ENCODE assay signal across 8 cellular contexts in the genomic region with DNA sequence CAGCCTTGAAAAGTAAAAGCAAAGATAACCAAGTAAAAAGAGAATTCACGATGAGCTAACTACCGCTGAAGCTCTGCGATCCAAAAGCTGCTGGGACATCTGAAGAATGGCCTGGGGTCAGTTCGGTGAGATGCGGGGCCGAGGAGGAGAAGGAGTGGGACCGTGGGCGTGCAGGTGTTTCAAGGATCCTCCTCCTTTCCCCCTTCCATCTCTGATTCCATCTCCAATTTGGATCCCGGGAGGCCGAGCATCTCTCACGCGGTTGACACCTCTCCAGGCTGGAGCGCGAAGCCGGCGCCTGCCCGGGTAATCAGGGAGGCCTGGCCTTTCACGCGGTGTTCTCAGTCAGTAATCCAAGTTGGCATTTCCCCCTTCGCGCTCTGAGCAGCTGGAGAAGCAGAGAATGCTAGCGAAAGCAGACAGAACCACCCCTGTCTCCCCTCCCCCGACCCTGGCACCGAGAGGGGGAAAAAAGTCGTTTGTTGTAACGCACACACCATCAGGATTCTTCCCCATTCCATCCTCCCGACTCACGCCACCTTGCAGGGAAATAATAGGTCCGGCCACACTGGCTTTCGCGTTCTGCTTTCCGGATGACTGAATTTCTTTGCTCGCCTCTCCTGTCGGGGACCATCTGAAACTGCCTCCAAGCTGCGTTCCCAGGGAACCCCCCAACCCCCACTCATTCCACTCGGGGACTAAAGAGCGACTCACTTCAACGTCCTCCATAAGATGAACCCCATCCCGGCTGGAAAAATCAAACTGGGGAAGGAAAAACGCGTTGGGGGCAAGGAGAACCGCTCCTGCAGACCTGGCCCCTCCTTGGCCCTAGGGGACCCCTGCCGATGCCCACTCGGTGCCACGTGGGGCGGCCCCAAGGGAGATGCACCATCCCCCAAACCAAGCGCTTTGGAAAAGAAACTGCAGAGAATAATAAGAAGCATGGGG. TPM values are rescaled to one million over a fixed set of nuclear protein-coding genes. Genes with fewer than 3 reads are reported as not detected.
A peak's percentile ranks its signal among the peaks of the same experiment; 100 is the strongest.
DNase-seq lines count a peak whose midpoint lies in the region; ATAC-seq and TF ChIP-seq lines count a peak whose summit lies in the region.

No MANE protein-coding gene starts in this region.

- H3K4me2 ChIP-seq in fibroblast of lung (ENCODE audit: extremely low read depth, insufficient read depth, low read length): peak overlapping the region; percentile 59

- H3K27ac ChIP-seq in RWPE2 (ENCODE audit: poor library complexity, severe bottlenecking) (no peak overlapping the region), fibroblast of lung (ENCODE audit: insufficient read depth, low read length) (no peak overlapping the region), Peyer's patch (no peak overlapping the region)

- CTCF ChIA-PET in activated CD4-positive, alpha-beta T cell treated with anti-CD3 and anti-CD28 coated beads for 36 hours (lab: Charles Lee): interaction anchor here (0.7 to 4.8 kb wide), 6 partner anchors 10 to 182 kb away, joined by 3 to 30 read pairs (median 3); no protein-coding TSS in a partner anchor

- POLR2A ChIA-PET in activated CD4-positive, alpha-beta T cell treated with anti-CD3 and anti-CD28 coated beads for 36 hours (lab: Charles Lee): interaction anchor here (1.2 to 1.4 kb wide), 2 partner anchors 13 to 223 kb away, joined by 3 to 5 read pairs; partner anchors contain the start of gene TIFA

- H3K4me1 ChIP-seq in RWPE2 (ENCODE audit: insufficient read depth, poor library complexity, severe bottlenecking) (peaks cover 7% of the 10 kb centered on the region), fibroblast of lung (ENCODE audit: control insufficient read depth, extremely low read depth, insufficient read depth, low read length) (no peaks in the 10 kb centered on the region), Peyer's patch (peaks cover 0 to 31% (median 7%) of the 10 kb centered on the region in 4 donors)

- peaks cover 31% of the 10 kb centered on the region for H3K4me1 Mint-ChIP-seq in activated CD4-positive, alpha-beta T cell treated with anti-CD3 and anti-CD28 coated beads for 36 hours
- H3K4me1 Mint-ChIP-seq in stimulated activated naive B cell treated with anti-CD40 and anti-IgM and Interleukin-4, amounts not matched to agents 10 μg/mL and 1 μg/mL and 100 μg/mL, for 72 hours: peaks cover 30 to 42% of the 10 kb centered on the region in 2 donors

- H4K20me1 ChIP-seq in fibroblast of lung (ENCODE audit: control insufficient read depth, extremely low read depth, insufficient read depth, low read length): no peaks in the 10 kb centered on the region

- peak; percentile 18 for DNase-seq in activated CD4-positive, alpha-beta T cell treated with anti-CD3 and anti-CD28 coated beads for 36 hours
- DNase-seq in activated CD4-positive, alpha-beta T cell treated with anti-CD3 and anti-CD28 coated beads for 4 hours: no peak
- no peak for DNase-seq in RWPE2 (ENCODE audit: low spot score)
- DNase-seq in fibroblast of lung (ENCODE audit: low read depth in 2 of 2): peak in 1 of 2 donors; percentile 19
- no peak for DNase-seq in stimulated activated naive B cell treated with anti-CD40 and anti-IgM and Interleukin-4, amounts not matched to agents 10 μg/mL and 1 μg/mL and 100 μg/mL, for 72 hours
- DNase-seq in Peyer's patch: no peak
- DNase-seq in omental fat pad (ENCODE audit: low spot score): no peak

- H3K36me3 Mint-ChIP-seq in activated CD4-positive, alpha-beta T cell treated with anti-CD3 and anti-CD28 coated beads for 36 hours (ENCODE audit: low read depth): no peaks in the 10 kb centered on the region
- peaks cover 0 to 7% of the 10 kb centered on the region in 2 donors for H3K36me3 Mint-ChIP-seq in stimulated activated naive B cell treated with anti-CD40 and anti-IgM and Interleukin-4, amounts not matched to agents 10 μg/mL and 1 μg/mL and 100 μg/mL, for 72 hours

- H3K27me3 Mint-ChIP-seq in activated CD4-positive, alpha-beta T cell treated with anti-CD3 and anti-CD28 coated beads for 36 hours: peaks cover 75% of the 10 kb centered on the region
- peaks cover 62 to 83% of the 10 kb centered on the region in 2 donors for H3K27me3 Mint-ChIP-seq in stimulated activated naive B cell treated with anti-CD40 and anti-IgM and Interleukin-4, amounts not matched to agents 10 μg/mL and 1 μg/mL and 100 μg/mL, for 72 hours

- no peak for ATAC-seq in activated CD4-positive, alpha-beta T cell treated with anti-CD3 and anti-CD28 coated beads for 36 hours
- ATAC-seq in RWPE2 (ENCODE audit: low read depth) (peak; percentile 54; the same call in 2 of the 3 replicates), GM18909 (IDR thresholded peaks at IDR 0.05; ENCODE audit: poor library complexity, unreplicated experiment) (no peak), omental fat pad (ENCODE audit: low FRiP score) (no peak)
- ATAC-seq in stimulated activated naive B cell treated with anti-CD40 and anti-IgM and Interleukin-4, amounts not matched to agents 10 μg/mL and 1 μg/mL and 100 μg/mL, for 72 hours (replicated peaks): peak in 1 of 2 donors; percentile 29

- H3K4me3 ChIP-seq in RWPE2 (ENCODE audit: severe bottlenecking) (no peak overlapping the region), fibroblast of lung (replicated peaks in 1 of 4; ENCODE audit: control extremely low read depth in 1 of 4, insufficient read depth in 1 of 4, low read depth in 3 of 4, low read length in 4 of 4) (peak overlapping the region in 1 of 4 experiments; percentile 27), Peyer's patch (peak overlapping the region in 1 of 4 donors; percentile 6)

- peaks cover 5% of the 10 kb centered on the region for H3K9me3 Mint-ChIP-seq in activated CD4-positive, alpha-beta T cell treated with anti-CD3 and anti-CD28 coated beads for 36 hours (ENCODE audit: low read depth)
- peaks cover 0 to 6% of the 10 kb centered on the region in 2 donors for H3K9me3 Mint-ChIP-seq in stimulated activated naive B cell treated with anti-CD40 and anti-IgM and Interleukin-4, amounts not matched to agents 10 μg/mL and 1 μg/mL and 100 μg/mL, for 72 hours

- no peak overlapping the region for H2AFZ ChIP-seq in fibroblast of lung (ENCODE audit: low read length)

- peak overlapping the region; percentile 40 for H3K4me3 Mint-ChIP-seq in activated CD4-positive, alpha-beta T cell treated with anti-CD3 and anti-CD28 coated beads for 36 hours
- H3K4me3 Mint-ChIP-seq in stimulated activated naive B cell treated with anti-CD40 and anti-IgM and Interleukin-4, amounts not matched to agents 10 μg/mL and 1 μg/mL and 100 μg/mL, for 72 hours: peak overlapping the region; percentile 73 to 77

- H3K9ac ChIP-seq in fibroblast of lung (ENCODE audit: insufficient read depth, low read length): no peak overlapping the region

- TF ChIP-seq CTCF in RWPE2 (IDR thresholded peaks at IDR 0.05; ENCODE audit: poor library complexity, severe bottlenecking): no peak
- TF ChIP-seq CTCF in fibroblast of lung (conservative IDR thresholded peaks at IDR 0.05 in 1 of 2, IDR thresholded peaks at IDR 0.05 in 1 of 2; ENCODE audit: low read depth in 1 of 2, low read length in 2 of 2): no peak
- no peak for TF ChIP-seq CTCF in Peyer's patch (IDR thresholded peaks at IDR 0.05)
- no peak for TF ChIP-seq CTCF in omental fat pad (IDR thresholded peaks at IDR 0.05)

- TF ChIP-seq POLR2A in Peyer's patch (IDR thresholded peaks at IDR 0.05): no peak

- H3K9me3 ChIP-seq in RWPE2 (ENCODE audit: severe bottlenecking) (no peaks in the 10 kb centered on the region), fibroblast of lung (ENCODE audit: control insufficient read depth, insufficient read depth, low read depth, low read length) (no peaks in the 10 kb centered on the region), Peyer's patch (no peaks in the 10 kb centered on the region)

- no peaks in the 10 kb centered on the region for H3K79me2 ChIP-seq in fibroblast of lung (ENCODE audit: control insufficient read depth, insufficient read depth, low read length)

- H3K27ac Mint-ChIP-seq in activated CD4-positive, alpha-beta T cell treated with anti-CD3 and anti-CD28 coated beads for 36 hours: no peak overlapping the region
- peak overlapping the region; percentile 81 for H3K27ac Mint-ChIP-seq in stimulated activated naive B cell treated with anti-CD40 and anti-IgM and Interleukin-4, amounts not matched to agents 10 μg/mL and 1 μg/mL and 100 μg/mL, for 72 hours

- H3K27me3 ChIP-seq in RWPE2 (ENCODE audit: insufficient read depth, poor library complexity, severe bottlenecking) (peaks cover 94% of the 10 kb centered on the region), fibroblast of lung (ENCODE audit: control insufficient read depth, insufficient read depth, low read length) (peaks cover 56% of the 10 kb centered on the region), Peyer's patch (peaks cover 0 to 40% of the 10 kb centered on the region in 2 donors)

- intact Hi-C loops in activated CD4-positive, alpha-beta T cell treated with anti-CD3 and anti-CD28 coated beads for 36 hours (cut with DNase I, micrococcal nuclease): loop anchor here (1.0 to 2.0 kb wide), 2 partner anchors 9 to 13 kb away; no protein-coding TSS in a partner anchor

- no peaks in the 10 kb centered on the region for H3K36me3 ChIP-seq in RWPE2 (ENCODE audit: low read depth)
- H3K36me3 ChIP-seq in fibroblast of lung (ENCODE audit: control insufficient read depth, insufficient read depth, low read length): no peaks in the 10 kb centered on the region
- no peaks in the 10 kb centered on the region for H3K36me3 ChIP-seq in Peyer's patch

RNA-seq across cellular contexts. Expression of gene NEUROG2, which starts 6.5 kb away (rescaled TPM):
- total RNA-seq in activated CD4-positive, alpha-beta T cell treated with anti-CD3 and anti-CD28 coated beads for 36 hours: under 1 TPM in 1 of 2 experiments, not detected in 1; 0.11 TPM
- total RNA-seq in fibroblast of lung (not detected in 2 replicates), Peyer's patch (not detected), omental fat pad (not detected)
- polyA plus RNA-seq in fibroblast of lung: not detected in 2 replicates
- polyA plus RNA-seq in fibroblast of lung (2012): not detected in 2 replicates
- not detected in 2 replicates for polyA minus RNA-seq in fibroblast of lung (ENCODE audit: low replicate concordance)
